ENCODE assay signal across 12 cellular contexts in the genomic region with DNA sequence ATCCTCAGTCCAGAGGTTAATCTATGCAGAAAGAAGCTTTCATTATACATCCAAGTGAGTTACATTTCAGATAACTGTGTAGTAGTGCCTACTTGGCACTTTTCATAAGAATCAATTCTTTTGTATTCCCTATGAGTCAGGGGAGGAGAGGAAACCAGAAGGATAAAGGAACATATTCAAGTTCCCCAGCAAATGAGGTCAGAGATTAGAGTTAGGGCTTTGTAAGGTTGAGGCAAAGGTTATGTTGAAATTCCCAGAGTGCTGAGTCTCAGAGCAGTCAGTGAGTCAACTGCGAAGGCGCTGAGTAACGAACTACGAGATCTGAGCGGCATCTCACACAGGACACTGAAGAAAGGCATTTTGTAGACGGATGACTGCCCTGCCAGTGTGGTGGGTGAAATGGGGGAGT. TPM values are rescaled to one million over a fixed set of nuclear protein-coding genes. Genes with fewer than 3 reads are reported as not detected.
A peak's percentile ranks its signal among the peaks of the same experiment; 100 is the strongest.
DNase-seq lines count a peak whose midpoint lies in the region; ATAC-seq and TF ChIP-seq lines count a peak whose summit lies in the region.
"Had no signal": no experiment of that assay in that cellular context is flagged by ENCODE, and none has a peak within 500 bp of the region (broad histone marks: within the 10 kb centered on the region; RNA-seq: fewer than 3 reads in every experiment).

No MANE protein-coding gene starts in this region.

- H3K27me3 ChIP-seq in RWPE2 (ENCODE audit: insufficient read depth, poor library complexity, severe bottlenecking) (no peaks in the 10 kb centered on the region), osteoblast (ENCODE audit: insufficient read depth, low read length) (no peaks in the 10 kb centered on the region), MM.1S (replicated peaks; ENCODE audit: insufficient read depth, low read length) (no peaks in the 10 kb centered on the region), H7 (ENCODE audit: control insufficient read depth, insufficient read depth, low read length) (no peaks in the 10 kb centered on the region)

- H4K20me1 ChIP-seq in osteoblast (ENCODE audit: insufficient read depth, low read length) (no peaks in the 10 kb centered on the region), MM.1S (ENCODE audit: insufficient read depth, low read length) (no peaks in the 10 kb centered on the region)

- peak overlapping the region; percentile 78 for H3K27ac ChIP-seq in RWPE2 (ENCODE audit: poor library complexity, severe bottlenecking)
- H3K27ac ChIP-seq in osteoblast (ENCODE audit: low read depth, low read length), result peak overlapping the region; percentile 29
- H3K27ac ChIP-seq in MM.1S (ENCODE audit: low read length), result no peak overlapping the region
- H3K27ac ChIP-seq: prostate gland had no signal

- H3K4me3 ChIP-seq in RWPE2 (ENCODE audit: severe bottlenecking) (no peak overlapping the region), fibroblast of the aortic adventitia (ENCODE audit: low read depth, low read length) (no peak overlapping the region), osteoblast (ENCODE audit: insufficient read depth, low read length) (no peak overlapping the region), MM.1S (ENCODE audit: low read length) (no peak overlapping the region), H7 (ENCODE audit: insufficient read depth, low read depth, low read length) (no peak overlapping the region)
- H3K4me3 ChIP-seq: prostate gland had no signal

- H3K9ac ChIP-seq in MM.1S (ENCODE audit: low read length), result no peak overlapping the region

- H3K4me1 ChIP-seq in RWPE2 (ENCODE audit: insufficient read depth, poor library complexity, severe bottlenecking) (peaks cover 11% of the 10 kb centered on the region), osteoblast (ENCODE audit: insufficient read depth, low read length) (peaks cover 16% of the 10 kb centered on the region), MM.1S (ENCODE audit: low read length) (no peaks in the 10 kb centered on the region)
- H3K4me1 ChIP-seq: prostate gland had no signal

- H3F3A ChIP-seq in MM.1S (ENCODE audit: insufficient read depth, low read length), result no peaks in the 10 kb centered on the region

- H2AFZ ChIP-seq in osteoblast (ENCODE audit: low read length) (peak overlapping the region; percentile 12), MM.1S (ENCODE audit: low read length) (no peak overlapping the region)

- TF ChIP-seq CTCF in RWPE2 (IDR thresholded peaks at IDR 0.05; ENCODE audit: poor library complexity, severe bottlenecking) (no peak), fibroblast of the aortic adventitia (IDR thresholded peaks at IDR 0.05; ENCODE audit: insufficient read depth, low read length) (no peak), osteoblast (IDR thresholded peaks at IDR 0.05; ENCODE audit: extremely low read depth, low read depth, low read length) (no peak), MM.1S (IDR thresholded peaks at IDR 0.05; ENCODE audit: low read length) (no peak)

- H3K9me2 ChIP-seq in MM.1S (replicated peaks; ENCODE audit: insufficient read depth, low read length), result no peaks in the 10 kb centered on the region

- H3K36me3 ChIP-seq in RWPE2 (ENCODE audit: low read depth) (no peaks in the 10 kb centered on the region), osteoblast (ENCODE audit: insufficient read depth, low read length) (no peaks in the 10 kb centered on the region), MM.1S (replicated peaks; ENCODE audit: insufficient read depth, low read length) (no peaks in the 10 kb centered on the region), H7 (replicated peaks; ENCODE audit: control insufficient read depth, insufficient read depth, low read length) (no peaks in the 10 kb centered on the region)
- H3K36me3 ChIP-seq: prostate gland had no signal

- DNase-seq in GM03348 (ENCODE audit: low spot score) (peak; percentile 28), RWPE2 (ENCODE audit: low spot score) (peak; percentile 64), fibroblast of the aortic adventitia (ENCODE audit: low read depth) (peak; percentile 72), osteoblast (ENCODE audit: insufficient read length, low spot score, missing footprints) (peak; percentile 78), MM.1S (no peak), NCI-H2171 treated with DMSO at 0.1 percent for 48 hours (lab: John Stamatoyannopoulos, UW) (no peak), H7 (no peak)
- DNase-seq: activated naive CD4-positive, alpha-beta T cell; stimulated activated naive B cell treated with anti-CD40 and anti-IgM and Interleukin-4, amounts not matched to agents 10 μg/mL and 1 μg/mL and 100 μg/mL, for 72 hours had no signal

- H3K9me3 ChIP-seq in RWPE2 (ENCODE audit: severe bottlenecking), result no peaks in the 10 kb centered on the region
- H3K9me3 ChIP-seq in osteoblast (ENCODE audit: low read depth, low read length), result no peaks in the 10 kb centered on the region
- H3K9me3 ChIP-seq in MM.1S (replicated peaks; ENCODE audit: insufficient read depth, low read length), result no peaks in the 10 kb centered on the region
- H3K9me3 ChIP-seq: Caco-2, prostate gland had no signal

- ATAC-seq in RWPE2 (ENCODE audit: low read depth) (peak; percentile 97), HG03442 (IDR thresholded peaks at IDR 0.05; ENCODE audit: unreplicated experiment) (no peak)
- ATAC-seq: stimulated activated naive B cell treated with anti-CD40 and anti-IgM and Interleukin-4, amounts not matched to agents 10 μg/mL and 1 μg/mL and 100 μg/mL, for 72 hours had no signal

- H3K79me2 ChIP-seq in osteoblast (ENCODE audit: insufficient read depth, low read length), result no peaks in the 10 kb centered on the region
- no peaks in the 10 kb centered on the region for H3K79me2 ChIP-seq in MM.1S (ENCODE audit: low read length)

- peak overlapping the region; percentile 29 for H3K4me2 ChIP-seq in osteoblast (ENCODE audit: insufficient read depth, low read length)
- no peak overlapping the region for H3K4me2 ChIP-seq in MM.1S (ENCODE audit: low read depth, low read length)

RNA-seq across cellular contexts. Expression of gene ME2, which starts 25.1 kb away (rescaled TPM):
- total RNA-seq in fibroblast of the aortic adventitia (ENCODE audit: low replicate concordance) (37.9 and 48.6 TPM in 2 replicates), osteoblast (36.2 and 38.0 TPM in 2 replicates)
- 86.0 and 113 TPM in 2 replicates for total RNA-seq in H7 (2014; rRNA removed; shearing (Covaris generic))

RNA-seq across cellular contexts. Expression of gene MRO, which starts 34.1 kb away (rescaled TPM):
- total RNA-seq in fibroblast of the aortic adventitia (ENCODE audit: low replicate concordance) (under 0.01 and 6.5 TPM in 2 replicates), osteoblast (0.59 and 1.8 TPM in 2 replicates)
- 1.1 and 1.7 TPM in 2 replicates for total RNA-seq in H7 (2014; rRNA removed; shearing (Covaris generic))
- total RNA-seq: Caco-2 had no signal

Comparison
In these comparisons a context has a peak if more than half of its experiments do, and no peak if none do; other contexts are left out.
1. DNase-seq: peak in GM03348 (single experiment), RWPE2 (single experiment), fibroblast of the aortic adventitia (single experiment) and osteoblast (single experiment); none in MM.1S (single experiment), NCI-H2171 treated with DMSO at 0.1 percent for 48 hours (single experiment) and H7 (single experiment).